Comparison of ENCODE assay signal across 1 cellular context in genomic region chr17:8173056-8173870, GRCh38.
A peak's percentile ranks its signal among the peaks of the same experiment; 100 is the strongest.
TF ChIP-seq lines count a peak whose summit lies in the region.

No MANE protein-coding gene starts in this region.

TF ChIP-seq in liver, 16 proteins besides CTCF, POLR2A, EP300 and RAD21 (continued from another document):
- TF ChIP-seq REST (IDR thresholded peaks at IDR 0.05), result peak; percentile 85
- TF ChIP-seq MAX (IDR thresholded peaks at IDR 0.05), result peak; percentile 79
- peak; percentile 77 for TF ChIP-seq FOXA1 (IDR thresholded peaks at IDR 0.05)
- TF ChIP-seq NR2F2 (IDR thresholded peaks at IDR 0.05), result peak; percentile 72
- TF ChIP-seq EGR1 (IDR thresholded peaks at IDR 0.05; ENCODE audit: low read depth in 2 of 2), result peak; percentile 64 to 80
- TF ChIP-seq ATF3 (IDR thresholded peaks at IDR 0.05), result peak; percentile 89
- TF ChIP-seq ZBTB33 (IDR thresholded peaks at IDR 0.05), result peak; percentile 92
- peak; percentile 90 for TF ChIP-seq YY1 (IDR thresholded peaks at IDR 0.05)
- TF ChIP-seq JUND (IDR thresholded peaks at IDR 0.05), result peak; percentile 64 to 77
- no peak for TF ChIP-seq HNF4G (IDR thresholded peaks at IDR 0.05)
- TF ChIP-seq TAF1 (conservative IDR thresholded peaks at IDR 0.05), result peak; percentile 76
- peak; percentile 32 to 74 for TF ChIP-seq GABPA (IDR thresholded peaks at IDR 0.05 in 1 of 2, conservative IDR thresholded peaks at IDR 0.05 in 1 of 2)
TF ChIP-seq in liver: peak in this region for 15.
